8 cellular contexts compared by ENCODE assay signal in genomic region chr11:68838572-68838964, GRCh38. TPM values are rescaled to one million over a fixed set of nuclear protein-coding genes. Genes with fewer than 3 reads are reported as not detected.
DNase-seq lines count a peak whose midpoint lies in the region; ATAC-seq and TF ChIP-seq lines count a peak whose summit lies in the region.

No MANE protein-coding gene starts in this region.

- intact Hi-C loops in prostate gland (cut with DNase I): loop anchor here (10.0 kb wide), 1 partner anchor 806 kb away; the partner anchor contains the start of gene CCND1

- H3K4me1 Mint-ChIP-seq in GM23338: peaks cover 25% of the 10 kb centered on the region

- H3K9me3 ChIP-seq in WERI-Rb-1 (ENCODE audit: severe bottlenecking) (peaks cover 10% of the 10 kb centered on the region), prostate gland (no peaks in the 10 kb centered on the region)

- no peaks in the 10 kb centered on the region for H3K36me3 Mint-ChIP-seq in GM23338 (ENCODE audit: low read depth)

- DNase-seq in GM23338 (ENCODE audit: low spot score): no peak
- DNase-seq in WERI-Rb-1: no peak
- no peak for DNase-seq in epithelial cell of proximal tubule (ENCODE audit: low read depth)
- DNase-seq in prostate gland (ENCODE audit: low spot score): no peak
- no peak for DNase-seq in T1000 (lab: John Stamatoyannopoulos, UW)
- DNase-seq in GM19238 (ENCODE audit: insufficient read length, low spot score): no peak
- DNase-seq in SHP77 treated with DMSO at 0.1 percent for 48 hours (lab: John Stamatoyannopoulos, UW): no peak
- DNase-seq in NCI-H345 (lab: John Stamatoyannopoulos, UW): no peak

- H3K79me2 ChIP-seq in GM23338 (replicated peaks; ENCODE audit: insufficient read depth): peaks cover 8% of the 10 kb centered on the region; the same call in 1 of the 2 replicates

- whole genome bisulfite sequencing in prostate gland: 13% methylated on average over 8 of the region's 8 CpGs

- H3K27me3 Mint-ChIP-seq in GM23338 (ENCODE audit: insufficient read depth, low read depth, poor library complexity): peaks cover 36% of the 10 kb centered on the region

- H3K27ac ChIP-seq in GM23338 (ENCODE audit: low read depth) (peak overlapping the region; percentile 61), WERI-Rb-1 (peak overlapping the region; percentile 83), prostate gland (peak overlapping the region; percentile 86 to 89)

- no peaks in the 10 kb centered on the region for H3K9me2 ChIP-seq in GM23338 (ENCODE audit: insufficient read depth)

- H3K4me3 Mint-ChIP-seq in GM23338: peak overlapping the region; percentile 79

- peak overlapping the region; percentile 76 for H3K4me2 ChIP-seq in GM23338

- no peak for TF ChIP-seq POLR2A in prostate gland (IDR thresholded peaks at IDR 0.05)

- H3K4me3 ChIP-seq in GM23338 (peak overlapping the region; percentile 74), WERI-Rb-1 (ENCODE audit: low read depth, low read length) (peak overlapping the region; percentile 58), epithelial cell of proximal tubule (ENCODE audit: low read depth, low read length) (peak overlapping the region; percentile 44), prostate gland (peak overlapping the region; percentile 51 to 74)

- H3K4me1 ChIP-seq in GM23338 (ENCODE audit: insufficient read depth): peaks cover 14% of the 10 kb centered on the region
- H3K4me1 ChIP-seq in prostate gland (replicated peaks): peaks cover 11% of the 10 kb centered on the region

- 0 out of 2 replicates have a peak, but pooled peaks cover 2% of the 10 kb centered on the region for H4K20me1 ChIP-seq in GM23338 (replicated peaks; ENCODE audit: insufficient read depth)

- ATAC-seq in GM23338: no peak

- H3K9me3 Mint-ChIP-seq in GM23338: no peaks in the 10 kb centered on the region; the same call in 2 of the 3 replicates

- H3K27me3 ChIP-seq in GM23338 (ENCODE audit: insufficient read depth) (peaks cover 38% of the 10 kb centered on the region), WERI-Rb-1 (ENCODE audit: insufficient read depth, low read depth, severe bottlenecking) (no peaks in the 10 kb centered on the region), prostate gland (replicated peaks; ENCODE audit: insufficient read depth) (no peaks in the 10 kb centered on the region)

- no peak for TF ChIP-seq CTCF in GM23338 (conservative IDR thresholded peaks at IDR 0.05; ENCODE audit: low read depth in 2 of 2)
- TF ChIP-seq CTCF in WERI-Rb-1 (IDR thresholded peaks at IDR 0.05; ENCODE audit: low read depth, low read length): no peak
- no peak for TF ChIP-seq CTCF in epithelial cell of proximal tubule (conservative IDR thresholded peaks at IDR 0.05; ENCODE audit: low read depth, low read length)
- TF ChIP-seq CTCF in prostate gland (IDR thresholded peaks at IDR 0.05): no peak

- H3F3A ChIP-seq in GM23338 (replicated peaks; ENCODE audit: low read depth): peaks cover 26% of the 10 kb centered on the region

- H3K36me3 ChIP-seq in GM23338 (ENCODE audit: insufficient read depth): no peaks in the 10 kb centered on the region
- no peaks in the 10 kb centered on the region for H3K36me3 ChIP-seq in WERI-Rb-1
- no peaks in the 10 kb centered on the region for H3K36me3 ChIP-seq in prostate gland

- H3K27ac Mint-ChIP-seq in GM23338: peak overlapping the region; percentile 74; the same call in 1 of the 2 replicates

- H2AFZ ChIP-seq in GM23338: no peak overlapping the region; the same call in 1 of the 2 replicates

TF ChIP-seq in GM23338, 12 proteins besides CTCF, POLR2A, EP300 and RAD21:
- TF ChIP-seq JUNB (IDR thresholded peaks at IDR 0.05; ENCODE audit: unreplicated experiment): no peak
- TF ChIP-seq CREB1 (CRISPR knock-in tag; IDR thresholded peaks at IDR 0.05; ENCODE audit: low read depth): no peak
- no peak for TF ChIP-seq ZNF331 (CRISPR knock-in tag; IDR thresholded peaks at IDR 0.05; ENCODE audit: low read depth)
- no peak for TF ChIP-seq REST (IDR thresholded peaks at IDR 0.05; ENCODE audit: unreplicated experiment)
- no peak for TF ChIP-seq NANOG (IDR thresholded peaks at IDR 0.05; ENCODE audit: borderline replicate concordance)
- no peak for TF ChIP-seq POLR2AphosphoS5 (IDR thresholded peaks at IDR 0.05; ENCODE audit: low read depth)
- no peak for TF ChIP-seq ZNF114 (CRISPR knock-in tag; IDR thresholded peaks at IDR 0.05)
- TF ChIP-seq EZH2 (IDR thresholded peaks at IDR 0.05; ENCODE audit: low read depth, unreplicated experiment): no peak
- no peak for TF ChIP-seq ETS1 (IDR thresholded peaks at IDR 0.05)
TF ChIP-seq in GM23338: peak in this region for 0.

RNA-seq across cellular contexts. Expression of gene CPT1A, which starts 3.1 kb away (rescaled TPM):
- 9.5 and 11.5 TPM in 2 replicates for total RNA-seq in GM23338 (2014; rRNA removed; shearing (Covaris generic))
- 2.6 and 4.3 TPM in 2 replicates for polyA plus RNA-seq in GM23338 (2016; fragmentation: Nextera tagmentation; extraction: Ambion mirVana)
- 6.7 and 10.2 TPM in 2 replicates for total RNA-seq in epithelial cell of proximal tubule
- total RNA-seq in prostate gland: 10 to 100 TPM; 33.3 to 55.2 TPM
